30 cellular contexts compared by ENCODE assay signal in genomic region chr13:49636705-49637104, GRCh38. TPM values are rescaled to one million over a fixed set of nuclear protein-coding genes. Genes with fewer than 3 reads are reported as not detected.
DNase-seq lines count a peak whose midpoint lies in the region; ATAC-seq and TF ChIP-seq lines count a peak whose summit lies in the region.
"Had no signal": no experiment of that assay in that cellular context is flagged by ENCODE, and none has a peak within 500 bp of the region (broad histone marks: within the 10 kb centered on the region; RNA-seq: fewer than 3 reads in every experiment).

No MANE protein-coding gene starts in this region.

- peak overlapping the region; percentile 59 for H3K27ac Mint-ChIP-seq in central memory CD8-positive, alpha-beta T cell (ENCODE audit: low read depth)
- peak overlapping the region; percentile 32 to 85 for H3K27ac Mint-ChIP-seq in natural killer cell
- H3K27ac Mint-ChIP-seq: activated T-helper 2 cell treated with anti-CD3 and anti-CD28 coated beads, Interferon-gamma antibody, Interleukin-2, Interleukin-4, amounts not matched to agents 10 μg/mL and 5 μg/mL and 100 μg/mL, durations not matched to agents 14 hours and 24 hours and 36 hours; nephron progenitor cell had no signal

- no peak overlapping the region for H3K4me2 ChIP-seq in DND-41 (ENCODE audit: insufficient read depth, low read length)
- H3K4me2 ChIP-seq: A549, PC-9 had no signal

- intact Hi-C loops in natural killer cell (cut with micrococcal nuclease) = no loop called here
- intact Hi-C loops in right cardiac atrium (cut with DNase I) = no loop called here

- ATAC-seq in activated T-cell treated with anti-CD3 and anti-CD28 coated beads, Interleukin-2, amount 50 U/mL, for 4 hours = no peak
- no peak for ATAC-seq in DND-41 (ENCODE audit: insufficient read depth, low read depth)
- ATAC-seq in central memory CD8-positive, alpha-beta T cell (replicated peaks; ENCODE audit: extremely low read depth, poor library complexity, severe bottlenecking) = no peak
- ATAC-seq in natural killer cell = no peak
- no peak for ATAC-seq in HG02642 (IDR thresholded peaks at IDR 0.05; ENCODE audit: poor library complexity, unreplicated experiment)
- ATAC-seq in right cardiac atrium = no peak
- ATAC-seq: A549, esophagus mucosa, pancreas had no signal

- no peaks in the 10 kb centered on the region for H3K36me3 Mint-ChIP-seq in activated T-cell treated with anti-CD3 and anti-CD28 coated beads, Interleukin-2, amount 50 U/mL, for 4 hours (ENCODE audit: insufficient read depth)
- peaks cover 8% of the 10 kb centered on the region for H3K36me3 Mint-ChIP-seq in central memory CD8-positive, alpha-beta T cell (ENCODE audit: insufficient read depth)
- no peaks in the 10 kb centered on the region for H3K36me3 Mint-ChIP-seq in natural killer cell

- no peaks in the 10 kb centered on the region for H4K20me1 ChIP-seq in DND-41 (ENCODE audit: insufficient read depth, low read length)

- WGBS in right cardiac atrium = 96% methylated on average over 5 of the region's 5 CpGs

- no peaks in the 10 kb centered on the region for H3K36me3 ChIP-seq in DND-41 (ENCODE audit: insufficient read depth, low read length)
- H3K36me3 ChIP-seq: lower lobe of right lung, pancreas had no signal

- H3K79me2 ChIP-seq in DND-41 (ENCODE audit: insufficient read depth, low read length) = no peaks in the 10 kb centered on the region

- peaks cover 20% of the 10 kb centered on the region for H3K4me1 Mint-ChIP-seq in activated T-cell treated with anti-CD3 and anti-CD28 coated beads, Interleukin-2, amount 50 U/mL, for 4 hours (ENCODE audit: low read depth)
- peaks cover 21% of the 10 kb centered on the region for H3K4me1 Mint-ChIP-seq in central memory CD8-positive, alpha-beta T cell
- peaks cover 14 to 19% of the 10 kb centered on the region in 2 donors for H3K4me1 Mint-ChIP-seq in natural killer cell

- peak overlapping the region; percentile 39; the same call in 1 of the 2 replicates for H2AFZ ChIP-seq in DND-41 (ENCODE audit: low read depth, low read length)
- H2AFZ ChIP-seq: PC-9 had no signal

- TF ChIP-seq CTCF in DND-41 (IDR thresholded peaks at IDR 0.05; ENCODE audit: borderline replicate concordance, extremely low read depth, low read length, poor library complexity, severe bottlenecking) (no peak), natural killer cell (IDR thresholded peaks at IDR 0.05) (no peak)

- H3K4me1 ChIP-seq in DND-41 (ENCODE audit: insufficient read depth, low read length) (peaks cover 9% of the 10 kb centered on the region; the same call in 1 of the 2 replicates), right cardiac atrium (ENCODE audit: control insufficient read depth, insufficient read depth, low read length) (peaks cover 4% of the 10 kb centered on the region)
- H3K4me1 ChIP-seq: A549, pancreas, testis had no signal

- DNase-seq in activated T-cell treated with anti-CD3 and anti-CD28 coated beads, Interleukin-2, amount 50 U/mL, for 4 hours = no peak
- DNase-seq in activated T-cell treated with anti-CD3 and anti-CD28 coated beads for 4 hours (no peak), DND-41 (no peak), natural killer cell (no peak), right cardiac atrium (no peak), HCEC 1CT (no peak)
- no peak for DNase-seq in central memory CD8-positive, alpha-beta T cell (ENCODE audit: low spot score in 2 of 2)
- DNase-seq: activated CD4-positive, alpha-beta T cell treated with anti-CD3 and anti-CD28 coated beads, Interleukin-2, amount 50 U/mL, for 4 hours; activated CD8-positive, alpha-beta memory T cell treated with anti-CD3 and anti-CD28 coated beads, Interleukin-2, amount 50 U/mL, for 48 hours; DMS 273 treated with DMSO at 0.1 percent for 48 hours; EL; foreskin fibroblast; head of caudate nucleus; kidney glomerular epithelial cell; lower lobe of right lung; NCI-H69; nephron progenitor cell; pancreas; PC-9; retina; small intestine; stimulated activated naive CD4-positive, alpha-beta T cell treated with Interleukin-2 at 50 U/mL for 16 hours; testis had no signal

- H3K9me3 ChIP-seq in DND-41 (ENCODE audit: insufficient read depth, low read length, severe bottlenecking) = no peaks in the 10 kb centered on the region
- H3K9me3 ChIP-seq in right cardiac atrium (ENCODE audit: control insufficient read depth, low read length) = no peaks in the 10 kb centered on the region
- H3K9me3 ChIP-seq: A549, lower lobe of right lung, pancreas, testis had no signal

- H3K4me3 Mint-ChIP-seq in activated T-cell treated with anti-CD3 and anti-CD28 coated beads, Interleukin-2, amount 50 U/mL, for 4 hours = peak overlapping the region; percentile 52
- peak overlapping the region; percentile 75 for H3K4me3 Mint-ChIP-seq in central memory CD8-positive, alpha-beta T cell
- H3K4me3 Mint-ChIP-seq in natural killer cell = peak overlapping the region; percentile 86
- H3K4me3 Mint-ChIP-seq: nephron progenitor cell had no signal

- no peak overlapping the region for H3K9ac ChIP-seq in DND-41 (ENCODE audit: low read depth, low read length)

- H3K27ac ChIP-seq in DND-41 (ENCODE audit: low read length) = no peak overlapping the region
- no peak overlapping the region for H3K27ac ChIP-seq in right cardiac atrium (ENCODE audit: low read length)
- H3K27ac ChIP-seq: A549, pancreas, PC-9, SK-N-MC, testis had no signal

- no peaks in the 10 kb centered on the region for H3K27me3 Mint-ChIP-seq in activated T-cell treated with anti-CD3 and anti-CD28 coated beads, Interleukin-2, amount 50 U/mL, for 4 hours (ENCODE audit: low read depth)
- H3K27me3 Mint-ChIP-seq in central memory CD8-positive, alpha-beta T cell = no peaks in the 10 kb centered on the region
- no peaks in the 10 kb centered on the region for H3K27me3 Mint-ChIP-seq in natural killer cell (ENCODE audit: low read depth in 2 of 2)

- H3K9me3 Mint-ChIP-seq in activated T-cell treated with anti-CD3 and anti-CD28 coated beads, Interleukin-2, amount 50 U/mL, for 4 hours = no peaks in the 10 kb centered on the region
- no peaks in the 10 kb centered on the region for H3K9me3 Mint-ChIP-seq in central memory CD8-positive, alpha-beta T cell
- H3K9me3 Mint-ChIP-seq in natural killer cell = no peaks in the 10 kb centered on the region
- H3K9me3 Mint-ChIP-seq: activated T-helper 2 cell treated with anti-CD3 and anti-CD28 coated beads, Interferon-gamma antibody, Interleukin-2, Interleukin-4, amounts not matched to agents 10 μg/mL and 5 μg/mL and 100 μg/mL, durations not matched to agents 14 hours and 24 hours and 36 hours had no signal

- no peak overlapping the region for H3K4me3 ChIP-seq in DND-41 (ENCODE audit: low read depth in 1 of 2, low read length in 2 of 2)
- H3K4me3 ChIP-seq in right cardiac atrium (ENCODE audit: low read length) = no peak overlapping the region
- H3K4me3 ChIP-seq: A549, pancreas, PC-9, SK-N-MC, testis had no signal

- H3K27me3 ChIP-seq in DND-41 (ENCODE audit: insufficient read depth, low read length, poor library complexity) = no peaks in the 10 kb centered on the region
- H3K27me3 ChIP-seq in right cardiac atrium (ENCODE audit: control insufficient read depth, insufficient read depth) = no peaks in the 10 kb centered on the region
- H3K27me3 ChIP-seq: pancreas, testis had no signal

RNA-seq across cellular contexts. Expression of gene ARL11, which starts 8.4 kb away (rescaled TPM):
- under 1 TPM; 0.10 to 0.30 (median 0.18) TPM for total RNA-seq in activated T-cell treated with anti-CD3 and anti-CD28 coated beads, Interleukin-2, amount 50 U/mL, for 4 hours
- 1 to 10 TPM in 1 of 3 donors, under 1 TPM in 2; 0.48 to 1.5 (median 0.61) TPM for total RNA-seq in natural killer cell
- under 1 TPM; 0.33 to 0.82 (median 0.54) TPM for total RNA-seq in right cardiac atrium
- 0.32 TPM for polyA plus RNA-seq in right cardiac atrium
- total RNA-seq: H4, LHCN-M2 had no signal
- polyA plus RNA-seq: A549 had no signal

RNA-seq across cellular contexts. Expression of gene RCBTB1, which starts 51.3 kb away (rescaled TPM):
- 10 to 100 TPM; 11.6 to 14.0 (median 11.9) TPM for total RNA-seq in activated T-cell treated with anti-CD3 and anti-CD28 coated beads, Interleukin-2, amount 50 U/mL, for 4 hours
- total RNA-seq in natural killer cell (10 to 100 TPM; 19.7 to 28.5 (median 28.4) TPM), right cardiac atrium (10 to 100 TPM; 16.7 to 20.3 (median 19.0) TPM)
- 10.8 TPM for polyA plus RNA-seq in right cardiac atrium

RNA-seq across cellular contexts. Expression of gene EBPL, which starts 54.6 kb away (rescaled TPM):
- total RNA-seq in activated T-cell treated with anti-CD3 and anti-CD28 coated beads, Interleukin-2, amount 50 U/mL, for 4 hours = 10 to 100 TPM; 36.5 to 59.1 (median 53.4) TPM
- total RNA-seq in natural killer cell (10 to 100 TPM in 2 of 3 donors, 1 to 10 TPM in 1; 7.1 to 11.3 (median 10.7) TPM), right cardiac atrium (10 to 100 TPM in 3 of 4 donors, 1 to 10 TPM in 1; 8.1 to 11.5 (median 11.0) TPM)
- polyA plus RNA-seq in right cardiac atrium = 9.3 TPM
